Comparison of ENCODE assay signal across 26 cellular contexts in genomic region chr4:80255374-80256095, GRCh38. TPM values are rescaled to one million over a fixed set of nuclear protein-coding genes. Genes with fewer than 3 reads are reported as not detected.
DNase-seq lines count a peak whose midpoint lies in the region; ATAC-seq and TF ChIP-seq lines count a peak whose summit lies in the region.
"Had no signal": no experiment of that assay in that cellular context is flagged by ENCODE, and none has a peak within 500 bp of the region (broad histone marks: within the 10 kb centered on the region; RNA-seq: fewer than 3 reads in every experiment).

No MANE protein-coding gene starts in this region.

- in situ Hi-C loops in SK-MEL-5 (cut with HindIII; ENCODE audit: low pct_unique_long_range_greater_than_20kb, low sequenced_read_pairs): no loop called here

- ATAC-seq in GM18498 (IDR thresholded peaks at IDR 0.05; ENCODE audit: unreplicated experiment) (no peak), GM21515 (IDR thresholded peaks at IDR 0.05; ENCODE audit: unreplicated experiment) (no peak)
- ATAC-seq: activated CD8-positive, alpha-beta T cell treated with anti-CD3 and anti-CD28 coated beads for 36 hours; body of pancreas; foreskin keratinocyte; naive thymus-derived CD4-positive, alpha-beta T cell; stimulated activated memory B cell treated with anti-CD40 and anti-IgM and Interleukin-4, amounts not matched to agents 10 μg/mL and 1 μg/mL and 100 μg/mL, for 72 hours; WTC11 had no signal

- H3K4me1 Mint-ChIP-seq in HFFc6 (ENCODE audit: low read depth) (peaks cover 95% of the 10 kb centered on the region), chondrocyte (ENCODE audit: low read depth) (no peaks in the 10 kb centered on the region)
- H3K4me1 Mint-ChIP-seq: memory B cell; naive thymus-derived CD4-positive, alpha-beta T cell; stimulated activated memory B cell treated with anti-CD40 and anti-IgM and Interleukin-4, amounts not matched to agents 10 μg/mL and 1 μg/mL and 100 μg/mL, for 72 hours had no signal

- H3K27ac Mint-ChIP-seq in HFFc6: peak overlapping the region; percentile 85
- H3K27ac Mint-ChIP-seq in chondrocyte (ENCODE audit: unreplicated experiment): no peak overlapping the region
- H3K27ac Mint-ChIP-seq: activated CD8-positive, alpha-beta T cell treated with anti-CD3 and anti-CD28 coated beads for 36 hours; memory B cell; naive thymus-derived CD4-positive, alpha-beta T cell; stimulated activated memory B cell treated with anti-CD40 and anti-IgM and Interleukin-4, amounts not matched to agents 10 μg/mL and 1 μg/mL and 100 μg/mL, for 72 hours; T-helper 1 cell treated with Interleukin-12 subunit alpha and Interleukin-12 subunit beta and Interleukin-4 antibody, amounts not matched to agents 30 μg/mL and 1 μg/mL, for 36 hours; WTC11 had no signal

- H3K4me3 Mint-ChIP-seq in HFFc6: peak overlapping the region; percentile 72
- no peak overlapping the region for H3K4me3 Mint-ChIP-seq in chondrocyte (ENCODE audit: unreplicated experiment)
- H3K4me3 Mint-ChIP-seq: activated CD8-positive, alpha-beta T cell treated with anti-CD3 and anti-CD28 coated beads for 36 hours; memory B cell; naive thymus-derived CD4-positive, alpha-beta T cell; stimulated activated memory B cell treated with anti-CD40 and anti-IgM and Interleukin-4, amounts not matched to agents 10 μg/mL and 1 μg/mL and 100 μg/mL, for 72 hours; T-helper 1 cell treated with Interleukin-12 subunit alpha and Interleukin-12 subunit beta and Interleukin-4 antibody, amounts not matched to agents 30 μg/mL and 1 μg/mL, for 36 hours; WTC11 had no signal

- TF ChIP-seq CTCF in HFFc6 (IDR thresholded peaks at IDR 0.05): no peak
- no peak for TF ChIP-seq CTCF in fibroblast of villous mesenchyme (IDR thresholded peaks at IDR 0.05; ENCODE audit: insufficient read depth, low read depth, low read length)
- no peak for TF ChIP-seq CTCF in chondrocyte (IDR thresholded peaks at IDR 0.05)

- H3K4me3 ChIP-seq in fibroblast of villous mesenchyme (ENCODE audit: low read depth, low read length): no peak overlapping the region
- H3K4me3 ChIP-seq: body of pancreas, ovary, sigmoid colon, thoracic aorta had no signal

- H3K36me3 Mint-ChIP-seq in HFFc6 (ENCODE audit: low read depth) (peaks cover 5% of the 10 kb centered on the region; the same call in 1 of the 2 replicates), chondrocyte (ENCODE audit: low read depth) (no peaks in the 10 kb centered on the region)
- H3K36me3 Mint-ChIP-seq: memory B cell; naive thymus-derived CD4-positive, alpha-beta T cell; stimulated activated memory B cell treated with anti-CD40 and anti-IgM and Interleukin-4, amounts not matched to agents 10 μg/mL and 1 μg/mL and 100 μg/mL, for 72 hours; WTC11 had no signal

- H3K27me3 Mint-ChIP-seq in HFFc6 (ENCODE audit: insufficient read depth): no peaks in the 10 kb centered on the region
- H3K27me3 Mint-ChIP-seq in chondrocyte (ENCODE audit: low read depth): peaks cover 16% of the 10 kb centered on the region

- H3K9me3 Mint-ChIP-seq in HFFc6 (no peaks in the 10 kb centered on the region), chondrocyte (ENCODE audit: low read depth) (no peaks in the 10 kb centered on the region)
- H3K9me3 Mint-ChIP-seq: activated CD8-positive, alpha-beta T cell treated with anti-CD3 and anti-CD28 coated beads for 36 hours; memory B cell; naive thymus-derived CD4-positive, alpha-beta T cell; stimulated activated memory B cell treated with anti-CD40 and anti-IgM and Interleukin-4, amounts not matched to agents 10 μg/mL and 1 μg/mL and 100 μg/mL, for 72 hours; T-helper 1 cell treated with Interleukin-12 subunit alpha and Interleukin-12 subunit beta and Interleukin-4 antibody, amounts not matched to agents 30 μg/mL and 1 μg/mL, for 36 hours; WTC11 had no signal

- DNase-seq in AG20443 (ENCODE audit: low spot score) (peak; percentile 33), HFFc6 (peak; percentile 79), SK-MEL-5 (ENCODE audit: low read depth, low spot score) (peak; percentile 25), fibroblast of villous mesenchyme (ENCODE audit: low read depth) (peak; percentile 27), chondrocyte (ENCODE audit: low spot score) (no peak)
- DNase-seq in activated effector memory CD4-positive, alpha-beta T cell treated with anti-CD3 and anti-CD28 coated beads, Interleukin-2, amount 50 U/mL, for 16 hours: no peak
- DNase-seq: activated CD8-positive, alpha-beta T cell treated with anti-CD3 and anti-CD28 coated beads for 36 hours; activated naive CD4-positive, alpha-beta T cell treated with anti-CD3 and anti-CD28 coated beads, Interleukin-2, amount 50 U/mL, for 16 hours; activated T-cell treated with anti-CD3 and anti-CD28 coated beads, Interleukin-2, amount 50 U/mL, for 1 hour; AML-193; body of pancreas; foreskin keratinocyte; naive thymus-derived CD4-positive, alpha-beta T cell; NCI-H1092 treated with DMSO at 0.1 percent for 48 hours; NCI-H2107; NCI-H510A treated with DMSO at 0.1 percent for 48 hours; ovary; SHP77 treated with DMSO at 0.1 percent for 48 hours; sigmoid colon had no signal

RNA-seq across cellular contexts. Expression of gene FGF5, which starts 10.9 kb away (rescaled TPM):
- 100 to 1,000 TPM; 248 to 569 (median 522) TPM for total RNA-seq in HFFc6 (2021; fragmentation: NEBNext Ultra II Directional; extraction: Animal tissue kit (Norgen Biotek cat#: 25700))
- total RNA-seq in SK-MEL-5 (2014; rRNA removed; shearing (Covaris generic)): not detected in 2 replicates
- polyA plus RNA-seq in SK-MEL-5 (2015; cell fraction: cytosol; rRNA removed): not detected in 2 replicates
- polyA plus RNA-seq in SK-MEL-5 (2015; cell fraction: nucleus; rRNA removed): not detected in 2 replicates
- total RNA-seq in fibroblast of villous mesenchyme (5.2 and 6.1 TPM in 2 replicates), chondrocyte (1.3 to 5.8 TPM (median 4.5 TPM) in 3 replicates)
- total RNA-seq: activated CD8-positive, alpha-beta T cell treated with anti-CD3 and anti-CD28 coated beads for 36 hours; body of pancreas; thoracic aorta; WTC11 had no signal
- polyA plus RNA-seq: naive thymus-derived CD4-positive, alpha-beta T cell had no signal

RNA-seq across cellular contexts. Expression of gene PRDM8, which starts 58.2 kb away (rescaled TPM):
- total RNA-seq in HFFc6 (2021; fragmentation: NEBNext Ultra II Directional; extraction: Animal tissue kit (Norgen Biotek cat#: 25700)): 10 to 100 TPM; 20.4 to 25.4 (median 23.9) TPM
- 0.05 TPM in 2 replicates for total RNA-seq in SK-MEL-5 (2014; rRNA removed; shearing (Covaris generic))
- polyA plus RNA-seq in SK-MEL-5 (2015; cell fraction: cytosol; rRNA removed): 0.10 and 0.12 TPM in 2 replicates
- not detected in 2 replicates for polyA plus RNA-seq in SK-MEL-5 (2015; cell fraction: nucleus; rRNA removed)
- total RNA-seq in fibroblast of villous mesenchyme (7.3 and 7.7 TPM in 2 replicates), chondrocyte (0.07 TPM in 1 of 3 replicates, not detected in the others)
- total RNA-seq: WTC11 had no signal

Comparison
In these comparisons a context has a peak if more than half of its experiments do, and no peak if none do; other contexts are left out.
1. DNase-seq: peak in AG20443 (single experiment), HFFc6 (single experiment), SK-MEL-5 (single experiment) and fibroblast of villous mesenchyme (single experiment); none in activated effector memory CD4-positive, alpha-beta T cell treated with anti-CD3 and anti-CD28 coated beads, Interleukin-2, amount 50 U/mL, for 16 hours (single experiment) and chondrocyte (single experiment).
2. RNA of gene FGF5, which starts 10.9 kb away (total RNA-seq): 248 to 569 TPM in HFFc6; 5.2 to 6.1 TPM in fibroblast of villous mesenchyme, 1.3 to 5.8 TPM in chondrocyte and not detected in SK-MEL-5; every median in the first group is over 10 times any median in the second.